In the genomic region with DNA sequence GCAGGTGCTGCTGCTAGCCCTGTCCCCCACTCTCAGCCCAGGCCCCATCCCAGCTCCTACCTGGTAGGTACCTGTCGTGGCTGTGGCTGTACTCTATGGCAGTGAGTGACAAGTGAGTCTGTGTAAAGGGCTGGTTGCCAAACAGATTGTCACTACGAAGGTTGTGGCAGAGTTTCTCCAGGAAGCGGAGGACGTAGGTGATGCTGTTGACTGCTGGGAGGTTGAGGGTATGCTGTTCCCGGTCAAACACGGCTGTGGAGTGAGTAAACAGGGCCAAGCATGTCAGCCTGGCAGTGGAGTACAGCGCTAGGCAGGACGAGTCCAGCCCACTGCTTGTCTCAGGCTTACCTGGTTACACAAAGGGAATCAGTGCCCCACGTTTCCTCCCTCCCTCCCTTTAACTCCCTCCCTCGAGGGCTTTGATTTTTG, we compare ENCODE assay signal across 13 cellular contexts. TPM values are rescaled to one million over a fixed set of nuclear protein-coding genes. Genes with fewer than 3 reads are reported as not detected.
A peak's percentile ranks its signal among the peaks of the same experiment; 100 is the strongest.
DNase-seq lines count a peak whose midpoint lies in the region; ATAC-seq and TF ChIP-seq lines count a peak whose summit lies in the region.
"Had no signal": no experiment of that assay in that cellular context is flagged by ENCODE, and none has a peak within 500 bp of the region (broad histone marks: within the 10 kb centered on the region; RNA-seq: fewer than 3 reads in every experiment).

No MANE protein-coding gene starts in this region.

- H3K27ac ChIP-seq in layer of hippocampus (ENCODE audit: low read depth, low read length) (peak overlapping the region; percentile 57), stomach (peak overlapping the region; percentile 71 to 90 (median 80)), mesendoderm (ENCODE audit: low read depth, low read length) (no peak overlapping the region)

- no peak overlapping the region for H3K23ac ChIP-seq in mesendoderm (ENCODE audit: low read length)

- TF ChIP-seq EP300 in stomach (IDR thresholded peaks at IDR 0.05): no peak

- no peak overlapping the region for H3K56ac ChIP-seq in mesendoderm (ENCODE audit: low read length)

- no peak overlapping the region for H3K4ac ChIP-seq in mesendoderm (ENCODE audit: low read depth, low read length)

- H3K4me2 ChIP-seq in mesendoderm (ENCODE audit: low read length): no peak overlapping the region
- H3K4me2 ChIP-seq: smooth muscle cell had no signal

- no peak for TF ChIP-seq CTCF in stomach (IDR thresholded peaks at IDR 0.05)

- no peak overlapping the region for H2BK5ac ChIP-seq in mesendoderm (ENCODE audit: low read length)

- H3K18ac ChIP-seq in mesendoderm (ENCODE audit: low read length): no peak overlapping the region

- no peak overlapping the region for H3K4me3 ChIP-seq in stomach
- H3K4me3 ChIP-seq in mesendoderm (ENCODE audit: low read length): no peak overlapping the region
- H3K4me3 ChIP-seq: GM12878, smooth muscle cell had no signal

- no peak overlapping the region for H4K8ac ChIP-seq in mesendoderm (ENCODE audit: low read depth, low read length)

- H3K36me3 ChIP-seq in stomach (peaks cover 13 to 83% (median 52%) of the 10 kb centered on the region in 4 donors), mesendoderm (ENCODE audit: control insufficient read depth, insufficient read depth, low read length) (no peaks in the 10 kb centered on the region)

- H3K27me3 ChIP-seq in layer of hippocampus (ENCODE audit: control insufficient read depth, insufficient read depth, low read length): no peaks in the 10 kb centered on the region
- no peaks in the 10 kb centered on the region for H3K27me3 ChIP-seq in stomach
- H3K27me3 ChIP-seq in mesendoderm (ENCODE audit: insufficient read depth, low read length, poor library complexity): no peaks in the 10 kb centered on the region

- H4K5ac ChIP-seq in mesendoderm (ENCODE audit: low read length): no peak overlapping the region

- H2BK15ac ChIP-seq in mesendoderm (replicated peaks; ENCODE audit: low read depth): no peak overlapping the region

- no peak overlapping the region for H2AK5ac ChIP-seq in mesendoderm (ENCODE audit: low read length)

- 36 to 56% (median 40%) methylated on average over 10 of the region's 10 CpGs for WGBS in stomach, 5 donors
- no CpG with 5 or more reads among the region's 10 CpGs for WGBS in mesendoderm (ENCODE audit: extremely low coverage, insufficient coverage, low lambda C conversion rate)

- DNase-seq in G401 (ENCODE audit: low spot score): peak; percentile 49
- peak; percentile 19 for DNase-seq in cerebellum (ENCODE audit: low spot score)
- DNase-seq in stomach: peak; percentile 76
- DNase-seq in mesendoderm: no peak
- DNase-seq in HuH-7.5 (ENCODE audit: low spot score): no peak
- no peak for DNase-seq in T-helper 9 cell
- DNase-seq: activated CD4-positive, alpha-beta T cell treated with anti-CD3 and anti-CD28 coated beads, Interleukin-2, amount 50 U/mL, for 48 hours; activated gamma-delta T cell treated with Interleukin-2 at 50 U/mL for 16 hours; naive thymus-derived CD8-positive, alpha-beta T cell had no signal

- peaks cover 17 to 32% (median 25%) of the 10 kb centered on the region in 4 donors for H3K4me1 ChIP-seq in stomach
- H3K4me1 ChIP-seq in mesendoderm (ENCODE audit: control insufficient read depth, low read depth, low read length): peaks cover 3% of the 10 kb centered on the region

- TF ChIP-seq POLR2A in stomach (IDR thresholded peaks at IDR 0.05): no peak

- no peaks in the 10 kb centered on the region for H3K9me3 ChIP-seq in stomach

- in situ Hi-C loops in G401 (cut with HindIII; ENCODE audit: low sequenced_read_pairs): no loop called here

- no peaks in the 10 kb centered on the region for H3K79me2 ChIP-seq in mesendoderm (ENCODE audit: control insufficient read depth, insufficient read depth, low read length)

- H3K79me1 ChIP-seq in mesendoderm (ENCODE audit: low read length): no peaks in the 10 kb centered on the region

- no peak overlapping the region for H3K9ac ChIP-seq in mesendoderm (ENCODE audit: low read length)

- no peak for ATAC-seq in GM21825 (IDR thresholded peaks at IDR 0.05; ENCODE audit: unreplicated experiment)
- ATAC-seq: GM12878; naive thymus-derived CD8-positive, alpha-beta T cell had no signal

- no peak overlapping the region for H2BK120ac ChIP-seq in mesendoderm (ENCODE audit: low read depth, low read length)

- intact Hi-C loops in stomach (cut with DNase I; ENCODE audit: low total_unique reads): no loop called here

RNA-seq across cellular contexts. Expression of gene SLFNL1, which starts 24.8 kb away (rescaled TPM):
- total RNA-seq in G401 (2014; rRNA removed; shearing (Covaris generic)): 0.03 and 0.12 TPM in 2 replicates
- total RNA-seq in cerebellum (3.4 TPM), stomach (10 to 100 TPM in 1 of 5 donors, 1 to 10 TPM in 1, under 1 TPM in 1, not detected in 2; 0.73 to 10.5 (median 3.1) TPM)
- polyA plus RNA-seq in stomach: under 1 TPM in 2 of 3 donors, not detected in 1; 0.25 to 0.31 TPM
- not detected for polyA plus RNA-seq in mesendoderm (2013, experiment 1 of 2)
- not detected for polyA plus RNA-seq in mesendoderm (2013, experiment 2 of 2)

Comparison
In these comparisons a context has a peak if more than half of its experiments do, and no peak if none do; other contexts are left out.
1. DNase-seq: peak in G401 (single experiment), cerebellum (single experiment) and stomach (single experiment); none in mesendoderm (single experiment), HuH-7.5 (single experiment) and T-helper 9 cell (single experiment).